1 cellular context compared by ENCODE assay signal in genomic region chr9:123268240-123268949, GRCh38.
TF ChIP-seq lines count a peak whose summit lies in the region.

TSS of gene STRBP (minus strand) at chr9:123268586. CDS start at chr9:123184134, 84,452 bp downstream.

TF ChIP-seq in HepG2, 621 proteins besides CTCF, POLR2A, EP300 and RAD21 (continued from another document and continues in another):
- TF ChIP-seq ZMAT5 (CRISPR knock-in tag; IDR thresholded peaks at IDR 0.05; ENCODE audit: borderline replicate concordance, low read depth) (no peak), TMF1 (CRISPR knock-in tag; IDR thresholded peaks at IDR 0.05; ENCODE audit: low read depth) (peak; percentile 57; the same call in 1 of the 2 replicates), ZNF335 (CRISPR knock-in tag; IDR thresholded peaks at IDR 0.05) (no peak), AGO2 (optimal IDR thresholded peaks at IDR 0.05; ENCODE audit: low read depth, low read length) (no peak), ZNF33B (CRISPR knock-in tag; IDR thresholded peaks at IDR 0.05) (no peak), RCOR2 (CRISPR knock-in tag; IDR thresholded peaks at IDR 0.05) (no peak), ZNF607 (CRISPR knock-in tag; IDR thresholded peaks at IDR 0.05; ENCODE audit: borderline replicate concordance) (0 out of 2 replicates have a peak, but pooled peaks have one; percentile 35), RBM22 (optimal IDR thresholded peaks at IDR 0.05; ENCODE audit: low read length) (no peak), POLR2G (IDR thresholded peaks at IDR 0.05; ENCODE audit: low read depth, low read length) (peak; percentile 62), HOMEZ (CRISPR knock-in tag; IDR thresholded peaks at IDR 0.05; ENCODE audit: low read depth) (no peak; the same call in 1 of the 2 replicates), YY1 (IDR thresholded peaks at IDR 0.05; ENCODE audit: insufficient read depth, insufficient replicate concordance, low read depth, low read length) (no peak), STAG1 (CRISPR knock-in tag; IDR thresholded peaks at IDR 0.05) (no peak), ZNF709 (CRISPR knock-in tag; IDR thresholded peaks at IDR 0.05) (no peak), U2AF1 (optimal IDR thresholded peaks at IDR 0.05; ENCODE audit: low read depth, low read length) (no peak), ZNF260 (CRISPR knock-in tag; IDR thresholded peaks at IDR 0.05; ENCODE audit: borderline replicate concordance, low read depth) (no peak), ZNF782 (CRISPR knock-in tag; IDR thresholded peaks at IDR 0.05; ENCODE audit: borderline replicate concordance) (no peak), ZNF512B (CRISPR knock-in tag; IDR thresholded peaks at IDR 0.05; ENCODE audit: borderline replicate concordance) (no peak), ZNF383 (CRISPR knock-in tag; IDR thresholded peaks at IDR 0.05; ENCODE audit: borderline replicate concordance) (no peak), TP53 (CRISPR knock-in tag; conservative IDR thresholded peaks at IDR 0.05) (0 out of 2 replicates have a peak, but pooled peaks have one; percentile 36), SNAI1 (CRISPR knock-in tag; IDR thresholded peaks at IDR 0.05; ENCODE audit: borderline replicate concordance) (no peak), ZNF44 (CRISPR knock-in tag; IDR thresholded peaks at IDR 0.05) (no peak), HNF4G (IDR thresholded peaks at IDR 0.05; ENCODE audit: borderline replicate concordance, low read depth, low read length) (no peak), HNF4G (CRISPR knock-in tag; IDR thresholded peaks at IDR 0.05; ENCODE audit: borderline replicate concordance, low read depth) (no peak), KDM1A (CRISPR knock-in tag; IDR thresholded peaks at IDR 0.05) (no peak), ZNF674 (CRISPR knock-in tag; IDR thresholded peaks at IDR 0.05; ENCODE audit: low read depth) (no peak), GRHL1 (CRISPR knock-in tag; conservative IDR thresholded peaks at IDR 0.05) (no peak), CBX1 (IDR thresholded peaks at IDR 0.05; ENCODE audit: low read depth) (no peak), ZNF7 (CRISPR knock-in tag; IDR thresholded peaks at IDR 0.05) (no peak), ZNF672 (CRISPR knock-in tag; IDR thresholded peaks at IDR 0.05) (no peak), FOXO1 (CRISPR knock-in tag; IDR thresholded peaks at IDR 0.05) (no peak), HNRNPUL1 (IDR thresholded peaks at IDR 0.05; ENCODE audit: low read depth, low read length) (0 out of 2 replicates have a peak, but pooled peaks have one; percentile 46), ZNF180 (CRISPR knock-in tag; IDR thresholded peaks at IDR 0.05; ENCODE audit: borderline replicate concordance, low read depth) (no peak), ZNF256 (CRISPR knock-in tag; conservative IDR thresholded peaks at IDR 0.05) (no peak), ZNF30 (CRISPR knock-in tag; IDR thresholded peaks at IDR 0.05) (no peak), ADNP (CRISPR knock-in tag; IDR thresholded peaks at IDR 0.05) (no peak), ZBTB26 (CRISPR knock-in tag; IDR thresholded peaks at IDR 0.05; ENCODE audit: borderline replicate concordance) (no peak), ZSCAN20 (CRISPR knock-in tag; IDR thresholded peaks at IDR 0.05; ENCODE audit: borderline replicate concordance) (no peak), ARID3A (IDR thresholded peaks at IDR 0.05; ENCODE audit: low read depth, low read length) (no peak), TIGD3 (CRISPR knock-in tag; IDR thresholded peaks at IDR 0.05; ENCODE audit: borderline replicate concordance) (no peak), ASH2L (IDR thresholded peaks at IDR 0.05; ENCODE audit: insufficient read length, low read depth, low read length) (peak; percentile 86), GPN1 (CRISPR knock-in tag; IDR thresholded peaks at IDR 0.05; ENCODE audit: borderline replicate concordance) (no peak), CENPBD1 (CRISPR knock-in tag; IDR thresholded peaks at IDR 0.05; ENCODE audit: borderline replicate concordance, low read depth) (no peak; the same call in 1 of the 2 replicates), CBX5 (CRISPR knock-in tag; IDR thresholded peaks at IDR 0.05; ENCODE audit: borderline replicate concordance) (no peak), SALL2 (CRISPR knock-in tag; IDR thresholded peaks at IDR 0.05) (peak; percentile 86), RERE (CRISPR knock-in tag; IDR thresholded peaks at IDR 0.05; ENCODE audit: low read depth) (no peak), ZNF737 (CRISPR knock-in tag; IDR thresholded peaks at IDR 0.05; ENCODE audit: borderline replicate concordance) (no peak), MAX (IDR thresholded peaks at IDR 0.05) (peak; percentile 32; the same call in 1 of the 2 replicates), ZNF784 (CRISPR knock-in tag; IDR thresholded peaks at IDR 0.05; ENCODE audit: borderline replicate concordance) (0 out of 2 replicates have a peak, but pooled peaks have one; percentile 69), SOX13 (IDR thresholded peaks at IDR 0.05) (no peak), SOX13 (CRISPR knock-in tag; conservative IDR thresholded peaks at IDR 0.05 in 1 of 2, IDR thresholded peaks at IDR 0.05 in 1 of 2) (no peak)
